Comparison of ENCODE assay signal across 1 cellular context in the genomic region with DNA sequence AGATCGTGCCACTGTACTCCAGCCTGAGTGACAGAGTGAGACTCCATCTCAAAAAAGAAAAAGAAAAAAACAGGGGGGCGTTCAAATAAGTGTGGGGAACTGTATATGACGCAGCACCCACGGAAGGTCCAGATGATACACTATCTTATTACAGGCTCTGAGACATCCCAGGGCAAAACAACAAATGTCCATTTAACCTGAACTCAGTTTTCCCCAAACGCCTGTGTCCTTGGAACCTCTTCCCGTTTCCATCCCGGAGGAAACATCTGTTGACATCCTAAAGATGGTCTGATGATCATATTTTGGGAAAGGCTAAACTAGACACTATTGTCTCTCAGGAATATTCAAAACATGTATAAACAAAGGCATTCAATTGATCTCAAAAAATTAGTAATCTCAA.
TF ChIP-seq lines count a peak whose summit lies in the region.

No MANE protein-coding gene starts in this region.

TF ChIP-seq in IMR-90, 13 proteins besides CTCF, POLR2A, EP300 and RAD21:
- no peak for TF ChIP-seq CHD1 (IDR thresholded peaks at IDR 0.05; ENCODE audit: low read depth, low read length)
- no peak for TF ChIP-seq RCOR1 (IDR thresholded peaks at IDR 0.05; ENCODE audit: insufficient replicate concordance, low read length)
